In genomic region chr7:85621286-85621685, GRCh38 we compare ENCODE assay signal across 1 cellular context.
TF ChIP-seq lines count a peak whose summit lies in the region.

No MANE protein-coding gene starts in this region.

TF ChIP-seq in GM23338, 12 proteins besides CTCF, POLR2A, EP300 and RAD21 (continued from another document):
- TF ChIP-seq ZNF462 (CRISPR knock-in tag; IDR thresholded peaks at IDR 0.05) (no peak), REST (IDR thresholded peaks at IDR 0.05; ENCODE audit: unreplicated experiment) (no peak), CREB1 (CRISPR knock-in tag; IDR thresholded peaks at IDR 0.05; ENCODE audit: low read depth) (no peak), NANOG (IDR thresholded peaks at IDR 0.05; ENCODE audit: borderline replicate concordance) (no peak), ZNF114 (CRISPR knock-in tag; IDR thresholded peaks at IDR 0.05) (no peak)
